Comparison of ENCODE assay signal across 16 cellular contexts in the genomic region with DNA sequence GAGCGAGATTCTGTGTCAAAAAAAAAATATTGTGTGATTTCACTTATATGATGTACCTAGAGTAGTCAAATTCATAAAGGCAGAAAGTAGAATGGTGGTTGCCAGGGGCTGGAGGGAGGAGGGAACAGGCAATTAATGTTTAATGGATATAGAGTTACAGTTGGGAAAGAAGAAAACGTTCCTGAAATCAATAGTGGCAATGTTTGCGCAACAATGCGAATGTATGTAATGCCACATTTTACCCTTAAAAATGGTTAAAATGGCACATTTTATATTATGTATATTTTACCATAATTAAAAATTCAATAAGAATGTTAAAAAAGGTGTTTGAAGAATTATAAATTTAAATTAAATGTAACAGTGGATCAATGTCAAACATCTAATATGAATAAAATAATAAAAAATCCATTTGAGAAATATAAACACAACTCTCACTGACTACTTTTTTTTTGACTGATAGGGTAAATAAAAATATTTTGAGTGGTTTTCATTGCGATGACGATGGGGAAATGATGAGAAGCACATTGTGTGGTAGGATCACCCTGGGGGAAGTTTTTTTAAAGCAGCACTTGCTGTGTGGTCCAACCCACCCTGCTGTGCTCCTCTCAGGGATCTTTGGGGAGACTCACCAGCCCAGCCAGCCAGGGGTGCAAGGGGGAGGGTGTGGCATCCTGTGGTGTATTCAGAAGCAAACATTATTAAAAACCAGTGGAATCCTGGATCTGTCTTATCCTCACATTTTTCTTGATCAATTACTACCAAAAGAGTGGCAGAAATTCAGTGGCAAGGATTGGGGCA. TPM values are rescaled to one million over a fixed set of nuclear protein-coding genes. Genes with fewer than 3 reads are reported as not detected.
DNase-seq lines count a peak whose midpoint lies in the region; ATAC-seq and TF ChIP-seq lines count a peak whose summit lies in the region.
"Had no signal": no experiment of that assay in that cellular context is flagged by ENCODE, and none has a peak within 500 bp of the region (broad histone marks: within the 10 kb centered on the region; RNA-seq: fewer than 3 reads in every experiment).

No MANE protein-coding gene starts in this region.

- CTCF ChIA-PET in CD4-positive, alpha-beta T cell (lab: Charles Lee): interaction anchor here (0.8 to 3.3 kb wide), 5 partner anchors 19 to 163 kb away, joined by 3 to 140 read pairs (median 22); no protein-coding TSS in a partner anchor
- CTCF ChIA-PET in T-cell (lab: Charles Lee) (interaction anchor here in 1 of 2 donors (3.0 to 4.9 kb wide), 6 partner anchors 14 to 70 kb away, joined by 10 to 84 read pairs (median 58); no protein-coding TSS in a partner anchor), A673 (lab: Charles Lee) (no interaction called here)

- no peak overlapping the region for H3K4me3 ChIP-seq in A673 (ENCODE audit: low read depth, low read length, poor library complexity, severe bottlenecking)
- H3K4me3 ChIP-seq: gastroesophageal sphincter, GM23248 had no signal

- TF ChIP-seq POLR2A in erythroblast (IDR thresholded peaks at IDR 0.05; ENCODE audit: low read length): no peak

- no peaks in the 10 kb centered on the region for H3K4me1 ChIP-seq in A673 (ENCODE audit: insufficient read depth, low read length, poor library complexity, severe bottlenecking)

- peak overlapping the region; percentile 89 for H3K4me3 Mint-ChIP-seq in CD4-positive, alpha-beta T cell
- peak overlapping the region; percentile 65 to 73 (median 73) for H3K4me3 Mint-ChIP-seq in T-cell
- peak overlapping the region; percentile 91 for H3K4me3 Mint-ChIP-seq in activated T-helper 17 cell treated with anti-CD3 and anti-CD28 coated beads, Interleukin-2, amount 50 U/mL, for 72 hours
- peak overlapping the region; percentile 65 to 72 (median 68) for H3K4me3 Mint-ChIP-seq in immature natural killer cell
- H3K4me3 Mint-ChIP-seq: stimulated activated memory B cell treated with anti-CD40 and anti-IgM and Interleukin-4, amounts not matched to agents 10 μg/mL and 1 μg/mL and 100 μg/mL, for 72 hours had no signal

- H3K4me1 Mint-ChIP-seq in CD4-positive, alpha-beta T cell (ENCODE audit: low read depth): peaks cover 95% of the 10 kb centered on the region
- H3K4me1 Mint-ChIP-seq in T-cell (peaks cover 93 to 97% (median 93%) of the 10 kb centered on the region in 3 donors), immature natural killer cell (peaks cover 96 to 100% of the 10 kb centered on the region in 2 donors)
- H3K4me1 Mint-ChIP-seq in activated T-helper 17 cell treated with anti-CD3 and anti-CD28 coated beads, Interleukin-2, amount 50 U/mL, for 72 hours: peaks cover 45% of the 10 kb centered on the region

- DNase-seq in CD4-positive, alpha-beta T cell: peak in 7 of 10 experiments; percentile 37 to 78 (median 58)
- DNase-seq in T-cell (peak in 31 of 34 experiments; percentile 44 to 86 (median 69)), immature natural killer cell (peak in 2 of 3 donors; percentile 57), NCI-H345 (lab: John Stamatoyannopoulos, UW) (no peak), A673 (ENCODE audit: low spot score) (no peak), midbrain (lab: John Stamatoyannopoulos, UW) (no peak), erythroblast (lab: John Stamatoyannopoulos, UW) (no peak)
- DNase-seq: activated CD4-positive, CD25-positive, alpha-beta regulatory T cell treated with anti-CD3 and anti-CD28 coated beads, Interleukin-2, amount 50 U/mL, for 72 hours; GM23248; mammary epithelial cell; MV-4-11; NCI-H748 treated with DMSO at 0.1 percent for 48 hours had no signal

- intact Hi-C loops in CD4-positive, alpha-beta T cell (cut with DNase I, micrococcal nuclease): loop anchor here (1.0 to 10.0 kb wide), 7 partner anchors 36 to 1200 kb away; no protein-coding TSS in a partner anchor
- intact Hi-C loops in A673 (cut with micrococcal nuclease; ENCODE audit: unreplicated experiment): loop anchor here (5.0 kb wide), 2 partner anchors 67 to 157 kb away; no protein-coding TSS in a partner anchor

- H3K27ac Mint-ChIP-seq in CD4-positive, alpha-beta T cell: peak overlapping the region; percentile 96
- H3K27ac Mint-ChIP-seq in T-cell (peak overlapping the region; percentile 97 to 98), immature natural killer cell (peak overlapping the region; percentile 89 to 97 (median 94))
- peak overlapping the region; percentile 68 for H3K27ac Mint-ChIP-seq in activated T-helper 17 cell treated with anti-CD3 and anti-CD28 coated beads, Interleukin-2, amount 50 U/mL, for 72 hours
- H3K27ac Mint-ChIP-seq: stimulated activated memory B cell treated with anti-CD40 and anti-IgM and Interleukin-4, amounts not matched to agents 10 μg/mL and 1 μg/mL and 100 μg/mL, for 72 hours had no signal

- peak; percentile 64 for ATAC-seq in CD4-positive, alpha-beta T cell (ENCODE audit: poor library complexity)
- ATAC-seq in T-cell (replicated peaks in 1 of 4): peak in 1 of 4 experiments; percentile 61
- ATAC-seq in activated T-helper 17 cell treated with anti-CD3 and anti-CD28 coated beads, Interleukin-2, amount 50 U/mL, for 72 hours (replicated peaks): no peak
- ATAC-seq: gastroesophageal sphincter; stimulated activated memory B cell treated with anti-CD40 and anti-IgM and Interleukin-4, amounts not matched to agents 10 μg/mL and 1 μg/mL and 100 μg/mL, for 72 hours had no signal

- H3K27me3 ChIP-seq in CD4-positive, alpha-beta T cell (ENCODE audit: control insufficient read depth, insufficient read depth, low read length): no peaks in the 10 kb centered on the region
- no peaks in the 10 kb centered on the region for H3K27me3 ChIP-seq in A673 (replicated peaks; ENCODE audit: insufficient read depth, low read depth, low read length, poor library complexity)
- H3K27me3 ChIP-seq: gastroesophageal sphincter had no signal

- H3K36me3 ChIP-seq in A673 (ENCODE audit: insufficient read depth, low read length, poor library complexity, severe bottlenecking): no peaks in the 10 kb centered on the region
- H3K36me3 ChIP-seq: gastroesophageal sphincter had no signal

- TF ChIP-seq CTCF in CD4-positive, alpha-beta T cell (IDR thresholded peaks at IDR 0.05): no peak
- no peak for TF ChIP-seq CTCF in A673 (conservative IDR thresholded peaks at IDR 0.05; ENCODE audit: low read depth, low read length)

- BruUV-seq in A673 (replicated peaks; lab: Mats Ljungman, UMichigan): no TSS peak

- no peaks in the 10 kb centered on the region for H3K9me3 ChIP-seq in CD4-positive, alpha-beta T cell (ENCODE audit: control insufficient read depth, low read length)
- no peaks in the 10 kb centered on the region for H3K9me3 ChIP-seq in A673 (ENCODE audit: low read depth, low read length, poor library complexity, severe bottlenecking)
- H3K9me3 ChIP-seq: gastroesophageal sphincter had no signal

- H3K27me3 Mint-ChIP-seq in CD4-positive, alpha-beta T cell: no peaks in the 10 kb centered on the region
- H3K27me3 Mint-ChIP-seq in T-cell (no peaks in the 10 kb centered on the region), immature natural killer cell (ENCODE audit: low read depth in 3 of 3) (peaks cover 2 to 12% (median 11%) of the 10 kb centered on the region in 3 donors)
- no peaks in the 10 kb centered on the region for H3K27me3 Mint-ChIP-seq in activated T-helper 17 cell treated with anti-CD3 and anti-CD28 coated beads, Interleukin-2, amount 50 U/mL, for 72 hours
- H3K27me3 Mint-ChIP-seq: stimulated activated memory B cell treated with anti-CD40 and anti-IgM and Interleukin-4, amounts not matched to agents 10 μg/mL and 1 μg/mL and 100 μg/mL, for 72 hours had no signal

- no peaks in the 10 kb centered on the region for H3K36me3 Mint-ChIP-seq in CD4-positive, alpha-beta T cell (ENCODE audit: low read depth)
- no peaks in the 10 kb centered on the region for H3K36me3 Mint-ChIP-seq in T-cell
- no peaks in the 10 kb centered on the region for H3K36me3 Mint-ChIP-seq in activated T-helper 17 cell treated with anti-CD3 and anti-CD28 coated beads, Interleukin-2, amount 50 U/mL, for 72 hours (ENCODE audit: low read depth)
- peaks cover 0 to 12% (median 10%) of the 10 kb centered on the region in 3 donors for H3K36me3 Mint-ChIP-seq in immature natural killer cell
- H3K36me3 Mint-ChIP-seq: stimulated activated memory B cell treated with anti-CD40 and anti-IgM and Interleukin-4, amounts not matched to agents 10 μg/mL and 1 μg/mL and 100 μg/mL, for 72 hours had no signal

- H3K27ac ChIP-seq in CD4-positive, alpha-beta T cell (ENCODE audit: low read depth, low read length): peak overlapping the region; percentile 83
- H3K27ac ChIP-seq in A673 (ENCODE audit: low read depth, low read length, poor library complexity, severe bottlenecking): no peak overlapping the region
- H3K27ac ChIP-seq: gastroesophageal sphincter, GM23248 had no signal

- no peaks in the 10 kb centered on the region for H3K9me3 Mint-ChIP-seq in CD4-positive, alpha-beta T cell
- H3K9me3 Mint-ChIP-seq in T-cell: no peaks in the 10 kb centered on the region
- H3K9me3 Mint-ChIP-seq in activated T-helper 17 cell treated with anti-CD3 and anti-CD28 coated beads, Interleukin-2, amount 50 U/mL, for 72 hours: no peaks in the 10 kb centered on the region
- H3K9me3 Mint-ChIP-seq in immature natural killer cell: no peaks in the 10 kb centered on the region
- H3K9me3 Mint-ChIP-seq: stimulated activated memory B cell treated with anti-CD40 and anti-IgM and Interleukin-4, amounts not matched to agents 10 μg/mL and 1 μg/mL and 100 μg/mL, for 72 hours had no signal

- POLR2A ChIA-PET in CD4-positive, alpha-beta T cell (lab: Charles Lee): interaction anchor here (2.9 to 4.9 kb wide), 3 partner anchors 13 to 37 kb away, joined by 78 to 171 read pairs (median 107); no protein-coding TSS in a partner anchor
- POLR2A ChIA-PET in T-cell (lab: Charles Lee) (no interaction called here), A673 (lab: Charles Lee; ENCODE audit: low non-redundant PET) (no interaction called here)

RNA-seq across cellular contexts. Expression of a gene that starts 4.3 kb away (rescaled TPM):
- 100 to 1,000 TPM; 478 to 497 TPM for total RNA-seq in CD4-positive, alpha-beta T cell
- total RNA-seq in T-cell (100 to 1,000 TPM; 372 to 769 (median 428) TPM), A673 (2021) (not detected in 2 replicates)
- 100 to 1,000 TPM in 1 of 2 donors, 10 to 100 TPM in 1; 95.7 to 153 TPM for total RNA-seq in activated T-helper 17 cell treated with anti-CD3 and anti-CD28 coated beads, Interleukin-2, amount 50 U/mL, for 72 hours
- polyA plus RNA-seq in immature natural killer cell: 100 to 1,000 TPM in 1 of 3 donors, 10 to 100 TPM in 2; 50.6 to 205 (median 80.2) TPM
- total RNA-seq: GM23248 had no signal
- polyA plus RNA-seq: endothelial cell of umbilical vein had no signal

Comparison
In these comparisons a context has a peak if more than half of its experiments do, and no peak if none do; other contexts are left out.
1. DNase-seq: peak in CD4-positive, alpha-beta T cell (7 of 10), T-cell (31 of 34) and immature natural killer cell (2 of 3); none in NCI-H345 (single experiment), A673 (single experiment), midbrain (single experiment) and erythroblast (0 of 2).
2. RNA of a gene that starts 4.3 kb away (total RNA-seq): 478 to 497 TPM in CD4-positive, alpha-beta T cell, 372 to 769 TPM in T-cell and 95.7 to 153 TPM in activated T-helper 17 cell treated with anti-CD3 and anti-CD28 coated beads, Interleukin-2, amount 50 U/mL, for 72 hours; not detected in A673; every median in the first group is over 10 times any median in the second.
3. Peak in every context shown above with its lines, with median percentiles within 50 percentile points of each other: H3K27ac Mint-ChIP-seq and H3K4me3 Mint-ChIP-seq.